Comparison of ENCODE assay signal across 23 cellular contexts in genomic region chr12:517538-517937, GRCh38. TPM values are rescaled to one million over a fixed set of nuclear protein-coding genes. Genes with fewer than 3 reads are reported as not detected.
"Had no signal": no experiment of that assay in that cellular context is flagged by ENCODE, and none has a peak within 500 bp of the region (broad histone marks: within the 10 kb centered on the region; RNA-seq: fewer than 3 reads in every experiment).

No MANE protein-coding gene starts in this region.

- FAIRE-seq: astrocyte, TTC549 had no signal

- ATAC-seq: activated naive CD4-positive, alpha-beta T cell treated with anti-CD3 and anti-CD28 coated beads, Interleukin-2, amount 50 U/mL, for 72 hours; activated naive CD8-positive, alpha-beta T cell treated with anti-CD3 and anti-CD28 coated beads, Interleukin-2, amount 50 U/mL, for 24 hours; activated T-cell treated with anti-CD3 and anti-CD28 coated beads, Interleukin-2, amount 50 U/mL, for 4 hours; T-helper 17 cell had no signal

- DNase-seq: activated B cell treated with CpG ODN at 0.5 μM for 24 hours; activated CD4-positive, alpha-beta memory T cell treated with anti-CD3 and anti-CD28 coated beads for 36 hours; activated CD4-positive, alpha-beta T cell treated with anti-CD3 and anti-CD28 coated beads for 1 hour; activated CD4-positive, alpha-beta T cell treated with anti-CD3 and anti-CD28 coated beads, Interleukin-2, amount 10 ng/mL, durations not matched to agents 24 days and 14 days; activated CD8-positive, alpha-beta memory T cell treated with anti-CD3 and anti-CD28 coated beads for 24 hours; activated effector memory CD4-positive, alpha-beta T cell treated with anti-CD3 and anti-CD28 coated beads, Interleukin-2, amount 50 U/mL, for 16 hours; activated naive CD4-positive, alpha-beta T cell treated with Interleukin-2 at 50 U/mL for 16 hours; activated naive CD8-positive, alpha-beta T cell treated with anti-CD3 and anti-CD28 coated beads, Interleukin-2, amount 50 U/mL, for 24 hours; activated T-cell treated with anti-CD3 and anti-CD28 coated beads, Interleukin-2, amount 50 U/mL, for 4 hours; amygdala; NCI-H1092; NCI-H1417; NCI-H1930; NCI-H2171; NCI-H2227 treated with DMSO at 0.1 percent for 48 hours; NCI-H526; NCI-H774; SIG-M5; T-helper 17 cell; T-helper 9 cell had no signal

RNA-seq across cellular contexts. Expression of gene B4GALNT3, which starts 57.8 kb away (rescaled TPM):
- total RNA-seq: activated B cell treated with CpG ODN at 0.5 μM for 24 hours had no signal
